ENCODE assay signal across 8 cellular contexts in genomic region chr13:19862511-19863313, GRCh38. TPM values are rescaled to one million over a fixed set of nuclear protein-coding genes. Genes with fewer than 3 reads are reported as not detected.
DNase-seq lines count a peak whose midpoint lies in the region; ATAC-seq and TF ChIP-seq lines count a peak whose summit lies in the region.

No MANE protein-coding gene starts in this region.

- ATAC-seq in HG03196 (IDR thresholded peaks at IDR 0.05; ENCODE audit: unreplicated experiment) (peak; percentile 4), T-helper 17 cell (peak; percentile 5), HG03521 (IDR thresholded peaks at IDR 0.05; ENCODE audit: unreplicated experiment) (no peak)

- H3K9ac ChIP-seq in skeletal muscle tissue (ENCODE audit: low read depth in 1 of 3, low read length in 3 of 3): peak overlapping the region; percentile 92 to 97 (median 94)

- peaks cover 11 to 16% (median 12%) of the 10 kb centered on the region in 3 donors for H3K4me1 ChIP-seq in skeletal muscle tissue (ENCODE audit: control insufficient read depth in 3 of 3, insufficient read depth in 3 of 3, low read length in 3 of 3)

- peaks cover 0 to 5% (median 2%) of the 10 kb centered on the region in 3 donors for H3K36me3 ChIP-seq in skeletal muscle tissue (ENCODE audit: control insufficient read depth in 3 of 3, insufficient read depth in 3 of 3, low read length in 3 of 3)

- DNase-seq in NCI-H2081 (lab: John Stamatoyannopoulos, UW) (peak; percentile 6 to 7), NCI-H2081 treated with DMSO at 0.1 percent for 48 hours (lab: John Stamatoyannopoulos, UW) (no peak), T-helper 17 cell (peak; percentile 25 to 36 (median 33)), astrocyte of the spinal cord (ENCODE audit: low read depth, low spot score) (peak; percentile 24)

- H3K9me3 ChIP-seq in T-helper 17 cell (ENCODE audit: control insufficient read depth, low read length, poor library complexity, severe bottlenecking) (no peaks in the 10 kb centered on the region), iPS-18c (ENCODE audit: control insufficient read depth, insufficient read depth, low read length) (peaks cover 2% of the 10 kb centered on the region), skeletal muscle tissue (ENCODE audit: control insufficient read depth in 3 of 3, low read length in 3 of 3) (no peaks in the 10 kb centered on the region)

- in situ Hi-C loops in astrocyte of the spinal cord (cut with HindIII; ENCODE audit: low sequenced_read_pairs): no loop called here

- peak overlapping the region; percentile 96 for H3K4me3 Mint-ChIP-seq in T-helper 17 cell

- H3K4me3 ChIP-seq in astrocyte of the spinal cord (ENCODE audit: low read depth, low read length): peak overlapping the region; percentile 77
- H3K4me3 ChIP-seq in iPS-18c (ENCODE audit: insufficient read depth, low read depth, low read length): peak overlapping the region; percentile 86
- peak overlapping the region; percentile 88 to 93 (median 91) for H3K4me3 ChIP-seq in skeletal muscle tissue (ENCODE audit: low read length in 3 of 3)

- H3K27ac Mint-ChIP-seq in T-helper 17 cell: peak overlapping the region; percentile 97

- H3K36me3 Mint-ChIP-seq in T-helper 17 cell (ENCODE audit: low read depth): peaks cover 3% of the 10 kb centered on the region

- TF ChIP-seq CTCF in astrocyte of the spinal cord (IDR thresholded peaks at IDR 0.05; ENCODE audit: low read depth, low read length): no peak

- H3K27ac ChIP-seq in skeletal muscle tissue (ENCODE audit: low read depth, low read length): peak overlapping the region; percentile 92

- peaks cover 26% of the 10 kb centered on the region for H3K4me1 Mint-ChIP-seq in T-helper 17 cell

- no peaks in the 10 kb centered on the region for H3K27me3 Mint-ChIP-seq in T-helper 17 cell

- H3K27me3 ChIP-seq in skeletal muscle tissue (ENCODE audit: control insufficient read depth in 3 of 3, insufficient read depth in 3 of 3, low read length in 3 of 3): no peaks in the 10 kb centered on the region

RNA-seq across cellular contexts. Expression of gene ZMYM5, which starts 0.7 kb away (rescaled TPM):
- total RNA-seq in T-helper 17 cell: 10 to 100 TPM; 23.0 to 26.3 TPM
- 15.1 TPM for total RNA-seq in skeletal muscle tissue
